Comparison of ENCODE assay signal across 1 cellular context in the genomic region with DNA sequence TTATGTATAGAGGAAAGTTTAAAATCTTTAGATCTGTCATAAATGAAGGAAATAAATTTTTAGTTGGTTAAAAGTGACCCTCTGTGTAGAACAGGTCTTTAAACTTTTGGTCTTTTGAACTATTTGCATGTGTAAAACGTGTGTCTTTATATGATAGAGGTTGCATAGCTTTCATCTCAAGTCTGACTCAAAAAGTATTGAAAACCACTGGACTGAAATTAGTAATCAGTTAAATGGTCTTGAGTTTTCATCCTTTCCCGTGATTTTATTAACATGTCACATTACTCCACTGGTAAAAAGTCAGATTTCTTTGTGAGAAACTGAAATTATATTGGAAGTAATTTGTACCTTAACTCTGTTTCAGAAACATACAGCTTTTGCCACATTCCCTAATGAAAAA.
TF ChIP-seq lines count a peak whose summit lies in the region.

No MANE protein-coding gene starts in this region.

TF ChIP-seq in SK-N-SH, 30 proteins besides CTCF, POLR2A, EP300 and RAD21 (continued from another document):
- TF ChIP-seq CHD2 (IDR thresholded peaks at IDR 0.05; ENCODE audit: low read length, partially characterized antibody), result no peak
